22 cellular contexts compared by ENCODE assay signal in genomic region chr22:24198682-24199052, GRCh38. TPM values are rescaled to one million over a fixed set of nuclear protein-coding genes. Genes with fewer than 3 reads are reported as not detected.
DNase-seq lines count a peak whose midpoint lies in the region; ATAC-seq and TF ChIP-seq lines count a peak whose summit lies in the region.
"Had no signal": no experiment of that assay in that cellular context is flagged by ENCODE, and none has a peak within 500 bp of the region (broad histone marks: within the 10 kb centered on the region; RNA-seq: fewer than 3 reads in every experiment).

No MANE protein-coding gene starts in this region.

- POLR2A ChIA-PET in activated CD4-positive, alpha-beta T cell treated with anti-CD3 and anti-CD28 coated beads, Interleukin-2, amount 10 ng/mL, durations not matched to agents 7 days and 5 days (lab: Charles Lee) = interaction anchor here (0.8 kb wide), 1 partner anchor 357 kb away, joined by 4 read pairs; the partner anchor contains the start of gene SNRPD3

- no peak overlapping the region for H3K4me3 ChIP-seq in BLaER1 treated with 17β-estradiol and CSF1 and Interleukin-3, amounts not matched to agents 10 nM and 100 nM
- H3K4me3 ChIP-seq in ascending aorta = no peak overlapping the region
- H3K4me3 ChIP-seq: colonic mucosa, mucosa of descending colon had no signal

- CTCF ChIA-PET in activated CD4-positive, alpha-beta T cell treated with anti-CD3 and anti-CD28 coated beads, Interleukin-2, amount 10 ng/mL, durations not matched to agents 7 days and 5 days (lab: Charles Lee) = interaction anchor here (0.6 to 1.9 kb wide), 9 partner anchors 9 to 160 kb away, joined by 3 to 7 read pairs (median 4); no protein-coding TSS in a partner anchor

- intact Hi-C loops in ascending aorta (cut with DNase I) (no loop called here), posterior vena cava (cut with DNase I) (no loop called here)

- H3K4me3 Mint-ChIP-seq in activated CD4-positive, alpha-beta T cell treated with anti-CD3 and anti-CD28 coated beads, Interleukin-2, amount 10 ng/mL, durations not matched to agents 7 days and 5 days = no peak overlapping the region
- H3K4me3 Mint-ChIP-seq in stimulated activated effector memory CD8-positive, alpha-beta T cell treated with anti-CD3 and anti-CD28 coated beads, Interleukin-12 subunit alpha, Interleukin-12 subunit beta, amount 100 ng/mL, for 72 hours = no peak overlapping the region
- H3K4me3 Mint-ChIP-seq: effector memory CD8-positive, alpha-beta T cell had no signal

- peak overlapping the region; percentile 30 to 79 (median 61); a peak in 20 of 22 replicates for H3K4me2 ChIP-seq in BLaER1 treated with 17β-estradiol and CSF1 and Interleukin-3, amounts not matched to agents 10 nM and 100 nM

- no peaks in the 10 kb centered on the region for H3K36me3 ChIP-seq in BLaER1 treated with 17β-estradiol and CSF1 and Interleukin-3, amounts not matched to agents 10 nM and 100 nM
- H3K36me3 ChIP-seq in ascending aorta = no peaks in the 10 kb centered on the region
- H3K36me3 ChIP-seq: BE2C, colonic mucosa, WERI-Rb-1 had no signal

- no peaks in the 10 kb centered on the region for H3K36me3 Mint-ChIP-seq in activated CD4-positive, alpha-beta T cell treated with anti-CD3 and anti-CD28 coated beads, Interleukin-2, amount 10 ng/mL, durations not matched to agents 7 days and 5 days (ENCODE audit: low read depth)
- no peaks in the 10 kb centered on the region for H3K36me3 Mint-ChIP-seq in stimulated activated effector memory CD8-positive, alpha-beta T cell treated with anti-CD3 and anti-CD28 coated beads, Interleukin-12 subunit alpha, Interleukin-12 subunit beta, amount 100 ng/mL, for 72 hours

- H4K20me1 ChIP-seq in BLaER1 treated with 17β-estradiol and CSF1 and Interleukin-3, amounts not matched to agents 10 nM and 100 nM = no peaks in the 10 kb centered on the region

- peaks cover 12 to 81% (median 52%) of the 10 kb centered on the region in 10 experiments; a peak in 19 of 20 replicates for H3K4me1 ChIP-seq in BLaER1 treated with 17β-estradiol and CSF1 and Interleukin-3, amounts not matched to agents 10 nM and 100 nM
- peaks cover 6 to 14% of the 10 kb centered on the region in 2 donors for H3K4me1 ChIP-seq in ascending aorta
- H3K4me1 ChIP-seq: BE2C, colonic mucosa had no signal

- H3K27me3 ChIP-seq in BLaER1 treated with 17β-estradiol and CSF1 and Interleukin-3, amounts not matched to agents 10 nM and 100 nM = no peaks in the 10 kb centered on the region
- no peaks in the 10 kb centered on the region for H3K27me3 ChIP-seq in ascending aorta
- H3K27me3 ChIP-seq: BE2C, colonic mucosa had no signal

- peaks cover 33% of the 10 kb centered on the region for H3K4me1 Mint-ChIP-seq in activated CD4-positive, alpha-beta T cell treated with anti-CD3 and anti-CD28 coated beads, Interleukin-2, amount 10 ng/mL, durations not matched to agents 7 days and 5 days
- peaks cover 8% of the 10 kb centered on the region for H3K4me1 Mint-ChIP-seq in stimulated activated effector memory CD8-positive, alpha-beta T cell treated with anti-CD3 and anti-CD28 coated beads, Interleukin-12 subunit alpha, Interleukin-12 subunit beta, amount 100 ng/mL, for 72 hours

- no peak for TF ChIP-seq CTCF in ascending aorta (IDR thresholded peaks at IDR 0.05)

- no peak for ATAC-seq in stimulated activated effector memory CD8-positive, alpha-beta T cell treated with anti-CD3 and anti-CD28 coated beads, Interleukin-12 subunit alpha, Interleukin-12 subunit beta, amount 100 ng/mL, for 72 hours
- ATAC-seq: effector memory CD8-positive, alpha-beta T cell; left colon; mucosa of descending colon had no signal

- peak overlapping the region in 10 of 11 experiments; percentile 48 to 80 (median 69); a peak in 19 of 22 replicates for H3K27ac ChIP-seq in BLaER1 treated with 17β-estradiol and CSF1 and Interleukin-3, amounts not matched to agents 10 nM and 100 nM
- peak overlapping the region; percentile 63 to 72 for H3K27ac ChIP-seq in ascending aorta
- H3K27ac ChIP-seq: colonic mucosa, parathyroid adenoma, WERI-Rb-1 had no signal

- H3K9ac ChIP-seq in BLaER1 treated with 17β-estradiol and CSF1 and Interleukin-3, amounts not matched to agents 10 nM and 100 nM = peak overlapping the region in 8 of 11 experiments; percentile 28 to 64 (median 45); a peak in 11 of 22 replicates
- H3K9ac ChIP-seq: parathyroid adenoma had no signal

- H3K9me3 ChIP-seq in BLaER1 treated with 17β-estradiol and CSF1 and Interleukin-3, amounts not matched to agents 10 nM and 100 nM (replicated peaks in 1 of 11) = peaks cover 0 to 7% (median 2%) of the 10 kb centered on the region in 11 experiments; a peak in 8 of 22 replicates
- no peaks in the 10 kb centered on the region for H3K9me3 ChIP-seq in ascending aorta
- H3K9me3 ChIP-seq: BE2C, colonic mucosa, mucosa of descending colon had no signal

- peak overlapping the region; percentile 85 for H3K27ac Mint-ChIP-seq in activated CD4-positive, alpha-beta T cell treated with anti-CD3 and anti-CD28 coated beads, Interleukin-2, amount 10 ng/mL, durations not matched to agents 7 days and 5 days
- no peak overlapping the region for H3K27ac Mint-ChIP-seq in stimulated activated effector memory CD8-positive, alpha-beta T cell treated with anti-CD3 and anti-CD28 coated beads, Interleukin-12 subunit alpha, Interleukin-12 subunit beta, amount 100 ng/mL, for 72 hours

- no peak for DNase-seq in activated CD4-positive, alpha-beta T cell treated with anti-CD3 and anti-CD28 coated beads, Interleukin-2, amount 10 ng/mL, durations not matched to agents 7 days and 5 days
- DNase-seq in activated CD4-positive, alpha-beta T cell treated with anti-CD3 and anti-CD28 coated beads for 48 hours = no peak
- DNase-seq in ascending aorta (ENCODE audit: low spot score in 2 of 2) = no peak
- peak; percentile 26 for DNase-seq in posterior vena cava (ENCODE audit: low spot score)
- DNase-seq in SK-N-DZ (ENCODE audit: low spot score) = no peak
- DNase-seq in stimulated activated effector memory CD8-positive, alpha-beta T cell treated with anti-CD3 and anti-CD28 coated beads, Interleukin-12 subunit alpha, Interleukin-12 subunit beta, amount 100 ng/mL, for 72 hours (ENCODE audit: low spot score in 2 of 2) = no peak
- DNase-seq in NCI-H2029 (lab: John Stamatoyannopoulos, UW) = no peak
- DNase-seq: activated CD4-positive, alpha-beta T cell treated with anti-CD3 and anti-CD28 coated beads, Interleukin-2, amount 50 U/mL, for 4 hours; activated gamma-delta T cell; BE2C; colonic mucosa; effector memory CD8-positive, alpha-beta T cell; left colon; mucosa of descending colon; NCI-H146; NCI-H2171 treated with DMSO at 0.1 percent for 48 hours; NCI-H524 treated with DMSO at 0.1 percent for 48 hours; WERI-Rb-1 had no signal

- H3K27me3 Mint-ChIP-seq in activated CD4-positive, alpha-beta T cell treated with anti-CD3 and anti-CD28 coated beads, Interleukin-2, amount 10 ng/mL, durations not matched to agents 7 days and 5 days = no peaks in the 10 kb centered on the region

- no peaks in the 10 kb centered on the region for H3K9me3 Mint-ChIP-seq in activated CD4-positive, alpha-beta T cell treated with anti-CD3 and anti-CD28 coated beads, Interleukin-2, amount 10 ng/mL, durations not matched to agents 7 days and 5 days
- no peaks in the 10 kb centered on the region for H3K9me3 Mint-ChIP-seq in stimulated activated effector memory CD8-positive, alpha-beta T cell treated with anti-CD3 and anti-CD28 coated beads, Interleukin-12 subunit alpha, Interleukin-12 subunit beta, amount 100 ng/mL, for 72 hours
- H3K9me3 Mint-ChIP-seq: effector memory CD8-positive, alpha-beta T cell had no signal

RNA-seq across cellular contexts. Expression of gene SUSD2, which starts 17.4 kb away (rescaled TPM):
- 1 to 10 TPM; 1.0 to 1.1 TPM for total RNA-seq in activated CD4-positive, alpha-beta T cell treated with anti-CD3 and anti-CD28 coated beads, Interleukin-2, amount 10 ng/mL, durations not matched to agents 7 days and 5 days
- total RNA-seq in ascending aorta (51.0 TPM), posterior vena cava (10 to 100 TPM; 11.9 to 29.5 TPM)
- 0.53 and 0.60 TPM in 2 replicates for polyA plus RNA-seq in SK-N-DZ (2014; cell fraction: cytosol; rRNA removed)
- polyA plus RNA-seq in SK-N-DZ (2014; cell fraction: nucleus; rRNA removed) = 0.70 and 2.1 TPM in 2 replicates

RNA-seq across cellular contexts. Expression of gene GGT5, which starts 46.2 kb away (rescaled TPM):
- total RNA-seq in activated CD4-positive, alpha-beta T cell treated with anti-CD3 and anti-CD28 coated beads, Interleukin-2, amount 10 ng/mL, durations not matched to agents 7 days and 5 days = under 1 TPM; 0.10 to 0.35 TPM
- total RNA-seq in ascending aorta (238 TPM), posterior vena cava (100 to 1,000 TPM in 1 of 2 donors, 10 to 100 TPM in 1; 65.8 to 123 TPM)
- 0.38 TPM in 1 of 2 replicates, not detected in the other for polyA plus RNA-seq in SK-N-DZ (2014; cell fraction: cytosol; rRNA removed)
- polyA plus RNA-seq in SK-N-DZ (2014; cell fraction: nucleus; rRNA removed) = 0.25 TPM in 1 of 2 replicates, not detected in the other
- total RNA-seq: A673, Daoy had no signal

Comparison
In these comparisons a context has a peak if more than half of its experiments do, and no peak if none do; other contexts are left out.
1. RNA of gene SUSD2, which starts 17.4 kb away (total RNA-seq): 51.0 TPM in ascending aorta (single experiment) and 11.9 to 29.5 TPM in posterior vena cava; 1.0 to 1.1 TPM in activated CD4-positive, alpha-beta T cell treated with anti-CD3 and anti-CD28 coated beads, Interleukin-2, amount 10 ng/mL, durations not matched to agents 7 days and 5 days; every median in the first group is over 4 times any median in the second.
2. RNA of gene GGT5, which starts 46.2 kb away (total RNA-seq): 238 TPM in ascending aorta (single experiment) and 65.8 to 123 TPM in posterior vena cava; 0.10 to 0.35 TPM in activated CD4-positive, alpha-beta T cell treated with anti-CD3 and anti-CD28 coated beads, Interleukin-2, amount 10 ng/mL, durations not matched to agents 7 days and 5 days; every median in the first group is over 10 times any median in the second.